ENCODE assay signal across 22 cellular contexts in genomic region chr10:131926253-131926652, GRCh38. TPM values are rescaled to one million over a fixed set of nuclear protein-coding genes. Genes with fewer than 3 reads are reported as not detected.
DNase-seq lines count a peak whose midpoint lies in the region; ATAC-seq and TF ChIP-seq lines count a peak whose summit lies in the region.
"Had no signal": no experiment of that assay in that cellular context is flagged by ENCODE, and none has a peak within 500 bp of the region (broad histone marks: within the 10 kb centered on the region; RNA-seq: fewer than 3 reads in every experiment).

No MANE protein-coding gene starts in this region.

- peaks cover 24 to 46% (median 37%) of the 10 kb centered on the region in 11 experiments for H3K9me3 ChIP-seq in BLaER1 treated with 17β-estradiol and CSF1 and Interleukin-3, amounts not matched to agents 10 nM and 100 nM (replicated peaks in 1 of 11)
- H3K9me3 ChIP-seq in T-helper 17 cell (ENCODE audit: control insufficient read depth, low read length, poor library complexity, severe bottlenecking): no peaks in the 10 kb centered on the region
- H3K9me3 ChIP-seq in endodermal cell (ENCODE audit: control insufficient read depth, low read length): peaks cover 23% of the 10 kb centered on the region
- H3K9me3 ChIP-seq in sigmoid colon: peaks cover 0 to 2% (median 0%) of the 10 kb centered on the region in 4 donors
- H3K9me3 ChIP-seq in osteoblast (ENCODE audit: low read depth, low read length): peaks cover 2% of the 10 kb centered on the region
- H3K9me3 ChIP-seq in BE2C: no peaks in the 10 kb centered on the region

- WGBS in endodermal cell (ENCODE audit: insufficient coverage in 1 of 2, insufficient read length in 1 of 2), 2 experiments: 94 to 96% methylated on average over 8 to 10 of the region's 10 CpGs
- WGBS in sigmoid colon, 2 donors: 98 to 99% methylated on average over 10 of the region's 10 CpGs

- H3K36me3 Mint-ChIP-seq in T-helper 17 cell (ENCODE audit: low read depth) (peaks cover 12% of the 10 kb centered on the region), endodermal cell (ENCODE audit: low read depth) (peaks cover 28% of the 10 kb centered on the region)

- H3K4me3 Mint-ChIP-seq in T-helper 17 cell (no peak overlapping the region), endodermal cell (no peak overlapping the region)
- H3K4me3 Mint-ChIP-seq: B cell had no signal

- no peak for TF ChIP-seq POLR2A in sigmoid colon (IDR thresholded peaks at IDR 0.05)

- ATAC-seq in T-helper 17 cell: no peak
- ATAC-seq: A549, SK-N-SH treated with all-trans-retinoic acid at 6 μM for 48 hours had no signal

- H4K20me1 ChIP-seq in BLaER1 treated with 17β-estradiol and CSF1 and Interleukin-3, amounts not matched to agents 10 nM and 100 nM: peaks cover 57 to 100% (median 84%) of the 10 kb centered on the region in 11 experiments
- peaks cover 16% of the 10 kb centered on the region for H4K20me1 ChIP-seq in osteoblast (ENCODE audit: insufficient read depth, low read length)

- peaks cover 50 to 72% (median 57%) of the 10 kb centered on the region in 10 experiments for H3K4me1 ChIP-seq in BLaER1 treated with 17β-estradiol and CSF1 and Interleukin-3, amounts not matched to agents 10 nM and 100 nM
- H3K4me1 ChIP-seq in endodermal cell (ENCODE audit: control insufficient read depth, insufficient read depth, low read length): peaks cover 13% of the 10 kb centered on the region
- peaks cover 0 to 22% (median 19%) of the 10 kb centered on the region in 4 donors for H3K4me1 ChIP-seq in sigmoid colon
- peaks cover 30% of the 10 kb centered on the region for H3K4me1 ChIP-seq in osteoblast (ENCODE audit: insufficient read depth, low read length)
- no peaks in the 10 kb centered on the region for H3K4me1 ChIP-seq in BE2C

- peak overlapping the region; percentile 62 for H3K27ac Mint-ChIP-seq in T-helper 17 cell
- no peak overlapping the region for H3K27ac Mint-ChIP-seq in endodermal cell

- no peaks in the 10 kb centered on the region for H3K27me3 ChIP-seq in BLaER1 treated with 17β-estradiol and CSF1 and Interleukin-3, amounts not matched to agents 10 nM and 100 nM
- H3K27me3 ChIP-seq in endodermal cell (ENCODE audit: control insufficient read depth, insufficient read depth, low read length, poor library complexity, severe bottlenecking) (no peaks in the 10 kb centered on the region), sigmoid colon (no peaks in the 10 kb centered on the region), osteoblast (ENCODE audit: insufficient read depth, low read length) (no peaks in the 10 kb centered on the region), BE2C (no peaks in the 10 kb centered on the region)

- peaks cover 94% of the 10 kb centered on the region for H3K79me2 ChIP-seq in osteoblast (ENCODE audit: insufficient read depth, low read length)

- DNase-seq in T-helper 17 cell: no peak
- DNase-seq in endodermal cell: peak; percentile 30
- peak; percentile 32 for DNase-seq in sigmoid colon
- DNase-seq in osteoblast (ENCODE audit: insufficient read length, low spot score, missing footprints): no peak
- no peak for DNase-seq in RKO (ENCODE audit: low spot score)
- DNase-seq in BE2C: no peak
- DNase-seq: Calu3; CD8-positive, alpha-beta memory T cell; DMS153; H7; NCI-H1105; NCI-H2029 treated with DMSO at 0.1 percent for 48 hours; NCI-H226; NCI-H524; NCI-H774; NK-92 treated with Interleukin-12 subunit alpha and Interleukin-12 subunit beta, amount 100 ng/mL, for 24 hours; SIG-M5 had no signal

- no peak overlapping the region for H3K4me3 ChIP-seq in BLaER1 treated with 17β-estradiol and CSF1 and Interleukin-3, amounts not matched to agents 10 nM and 100 nM
- no peak overlapping the region for H3K4me3 ChIP-seq in endodermal cell (ENCODE audit: low read length)
- H3K4me3 ChIP-seq in sigmoid colon: no peak overlapping the region
- no peak overlapping the region for H3K4me3 ChIP-seq in osteoblast (ENCODE audit: insufficient read depth, low read length)
- no peak overlapping the region for H3K4me3 ChIP-seq in BE2C (ENCODE audit: low read depth, low read length)
- H3K4me3 ChIP-seq: A549 had no signal

- H3K4me2 ChIP-seq in BLaER1 treated with 17β-estradiol and CSF1 and Interleukin-3, amounts not matched to agents 10 nM and 100 nM: peak overlapping the region; percentile 73 to 93 (median 86); a peak in 12 of 22 replicates
- H3K4me2 ChIP-seq in osteoblast (ENCODE audit: insufficient read depth, low read length): no peak overlapping the region
- H3K4me2 ChIP-seq: A549, KMS-11 had no signal

- H3K4me1 Mint-ChIP-seq in T-helper 17 cell: peaks cover 57% of the 10 kb centered on the region
- H3K4me1 Mint-ChIP-seq in endodermal cell: peaks cover 47% of the 10 kb centered on the region

- no peaks in the 10 kb centered on the region for H3K27me3 Mint-ChIP-seq in T-helper 17 cell
- no peaks in the 10 kb centered on the region for H3K27me3 Mint-ChIP-seq in endodermal cell (ENCODE audit: insufficient read depth)
- H3K27me3 Mint-ChIP-seq: B cell had no signal

- no peak overlapping the region for H3K9ac ChIP-seq in BLaER1 treated with 17β-estradiol and CSF1 and Interleukin-3, amounts not matched to agents 10 nM and 100 nM
- H3K9ac ChIP-seq in endodermal cell (ENCODE audit: extremely low read depth, low read length, poor library complexity, severe bottlenecking): no peak overlapping the region
- H3K9ac ChIP-seq: KMS-11 had no signal

- no peak for TF ChIP-seq CTCF in endodermal cell (conservative IDR thresholded peaks at IDR 0.05)
- no peak for TF ChIP-seq CTCF in sigmoid colon (IDR thresholded peaks at IDR 0.05)
- TF ChIP-seq CTCF in osteoblast (IDR thresholded peaks at IDR 0.05; ENCODE audit: extremely low read depth, low read depth, low read length): no peak
- no peak for TF ChIP-seq CTCF in BE2C (IDR thresholded peaks at IDR 0.05; ENCODE audit: low read depth, low read length)

- H3K27ac ChIP-seq in BLaER1 treated with 17β-estradiol and CSF1 and Interleukin-3, amounts not matched to agents 10 nM and 100 nM: peak overlapping the region in 1 of 11 experiments; percentile 74; a peak in 1 of 22 replicates
- H3K27ac ChIP-seq in endodermal cell (ENCODE audit: low read depth, low read length) (no peak overlapping the region), sigmoid colon (no peak overlapping the region), osteoblast (ENCODE audit: low read depth, low read length) (no peak overlapping the region)
- H3K27ac ChIP-seq: A549, KMS-11 had no signal

- TF ChIP-seq EP300 in sigmoid colon (IDR thresholded peaks at IDR 0.05): no peak

- H3K36me3 ChIP-seq in BLaER1 treated with 17β-estradiol and CSF1 and Interleukin-3, amounts not matched to agents 10 nM and 100 nM: peaks cover 3 to 62% (median 45%) of the 10 kb centered on the region in 11 experiments; a peak in 20 of 22 replicates
- H3K36me3 ChIP-seq in endodermal cell (ENCODE audit: control insufficient read depth, insufficient read depth, low read length) (peaks cover 19% of the 10 kb centered on the region), sigmoid colon (no peaks in the 10 kb centered on the region), osteoblast (ENCODE audit: insufficient read depth, low read length) (no peaks in the 10 kb centered on the region), BE2C (no peaks in the 10 kb centered on the region)

- H2AFZ ChIP-seq in osteoblast (ENCODE audit: low read length): no peak overlapping the region

- intact Hi-C loops in sigmoid colon (cut with DNase I): no loop called here

- peaks cover 25% of the 10 kb centered on the region for H3K9me3 Mint-ChIP-seq in endodermal cell

RNA-seq across cellular contexts. Expression of gene PPP2R2D, which starts 25.4 kb away (rescaled TPM):
- 10 to 100 TPM; 34.5 to 36.6 TPM for total RNA-seq in T-helper 17 cell
- 10 to 100 TPM; 35.5 to 37.5 TPM for total RNA-seq in endodermal cell
- polyA plus RNA-seq in endodermal cell (2013, experiment 1 of 2): 36.0 TPM
- 35.4 TPM for polyA plus RNA-seq in endodermal cell (2013, experiment 2 of 2)
- total RNA-seq in sigmoid colon: 10 to 100 TPM; 22.7 to 44.0 (median 34.6) TPM
- polyA plus RNA-seq in sigmoid colon: 10 to 100 TPM; 18.4 to 23.8 (median 22.8) TPM
- total RNA-seq in osteoblast: 23.9 and 30.1 TPM in 2 replicates
- polyA plus RNA-seq in BE2C (2012; ENCODE audit: insufficient read depth, insufficient read length, low read depth): 59.9 TPM

RNA-seq across cellular contexts. Expression of gene BNIP3, which starts 55.5 kb away (rescaled TPM):
- 10 to 100 TPM; 12.7 to 22.0 TPM for total RNA-seq in T-helper 17 cell
- total RNA-seq in endodermal cell: 100 to 1,000 TPM in 1 of 2 donors, 10 to 100 TPM in 1; 93.5 to 108 TPM
- polyA plus RNA-seq in endodermal cell (2013, experiment 1 of 2): 149 TPM
- polyA plus RNA-seq in endodermal cell (2013, experiment 2 of 2): 135 TPM
- 100 to 1,000 TPM in 2 of 4 donors, 10 to 100 TPM in 2; 55.9 to 125 (median 95.4) TPM for total RNA-seq in sigmoid colon
- polyA plus RNA-seq in sigmoid colon: 10 to 100 TPM in 2 of 3 donors, 1 to 10 TPM in 1; 3.9 to 11.7 (median 10.8) TPM
- total RNA-seq in osteoblast: 53.0 and 112 TPM in 2 replicates
- 47.0 TPM for polyA plus RNA-seq in BE2C (2012; ENCODE audit: insufficient read depth, insufficient read length, low read depth)

Comparison
In these comparisons a context has a peak if more than half of its experiments do, and no peak if none do; other contexts are left out.
1. DNase-seq: peak in endodermal cell (single experiment) and sigmoid colon (single experiment); none in T-helper 17 cell (0 of 3), osteoblast (single experiment), RKO (single experiment) and BE2C (single experiment).